In the genomic region with DNA sequence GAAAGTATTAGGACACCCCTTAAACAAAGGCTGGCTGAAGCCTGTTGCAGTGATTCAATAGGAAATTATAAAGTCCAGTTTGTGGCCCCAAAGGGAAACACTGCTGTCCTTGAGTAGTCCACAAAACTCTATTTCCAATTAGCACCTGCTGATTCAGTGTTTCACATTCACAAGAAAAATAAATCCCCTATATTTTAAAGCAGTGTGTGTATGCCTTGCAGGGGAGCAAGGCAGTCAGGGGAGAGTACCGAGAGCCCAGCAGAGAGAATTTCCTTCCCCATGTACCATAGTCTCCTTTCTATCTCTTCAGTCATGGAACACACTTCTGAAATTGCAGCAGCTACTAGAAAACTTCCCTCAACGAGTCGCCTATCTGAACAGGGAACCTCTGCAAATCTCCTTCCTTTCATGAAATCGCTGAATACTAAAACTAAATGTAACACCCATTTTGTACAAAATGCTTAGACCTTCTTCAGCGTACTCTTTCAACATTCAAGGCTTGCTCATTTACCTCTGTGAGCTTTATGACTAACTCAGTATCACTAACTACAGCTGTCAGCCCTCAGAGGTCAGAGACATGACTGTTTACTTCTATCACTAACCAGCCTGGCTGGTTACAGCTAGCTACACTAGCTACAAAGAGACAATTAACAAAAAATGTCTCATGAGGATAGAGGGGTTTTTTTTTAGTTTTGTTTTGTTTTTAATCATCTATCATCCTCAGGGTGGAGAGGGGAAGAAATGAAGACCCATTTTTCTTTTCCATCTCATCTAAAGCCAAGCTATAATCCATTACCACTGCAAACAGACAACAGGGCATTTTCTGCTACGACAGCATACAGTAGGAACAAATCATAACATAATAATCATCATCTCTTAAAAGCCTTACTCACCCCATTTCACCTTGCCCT, we compare ENCODE assay signal across 9 cellular contexts.
DNase-seq lines count a peak whose midpoint lies in the region; ATAC-seq and TF ChIP-seq lines count a peak whose summit lies in the region.
"Had no signal": no experiment of that assay in that cellular context is flagged by ENCODE, and none has a peak within 500 bp of the region (broad histone marks: within the 10 kb centered on the region; RNA-seq: fewer than 3 reads in every experiment).

No MANE protein-coding gene starts in this region.

- H3K9ac ChIP-seq in GM23248: peak overlapping the region; percentile 33; the same call in 1 of the 2 replicates

- H3K9me3 ChIP-seq in GM23248 (ENCODE audit: low read depth) (no peaks in the 10 kb centered on the region), osteoblast (ENCODE audit: low read depth, low read length) (no peaks in the 10 kb centered on the region), left lung (no peaks in the 10 kb centered on the region)

- TF ChIP-seq CTCF in osteoblast (IDR thresholded peaks at IDR 0.05; ENCODE audit: extremely low read depth, low read depth, low read length): no peak
- TF ChIP-seq CTCF in left lung (IDR thresholded peaks at IDR 0.05): no peak

- H3K27ac ChIP-seq in GM23248: peak overlapping the region; percentile 50
- H3K27ac ChIP-seq in osteoblast (ENCODE audit: low read depth, low read length): peak overlapping the region; percentile 60
- no peak overlapping the region for H3K27ac ChIP-seq in left lung

- peak overlapping the region; percentile 53 for H3K4me2 ChIP-seq in GM23248 (ENCODE audit: unreplicated experiment)
- peak overlapping the region; percentile 34 for H3K4me2 ChIP-seq in osteoblast (ENCODE audit: insufficient read depth, low read length)

- no peaks in the 10 kb centered on the region for H4K20me1 ChIP-seq in GM23248 (ENCODE audit: insufficient read depth)
- H4K20me1 ChIP-seq in osteoblast (ENCODE audit: insufficient read depth, low read length): peaks cover 19% of the 10 kb centered on the region

- in situ Hi-C loops in GM23248 (cut with MboI): no loop called here

- peak; percentile 63 to 67 for ATAC-seq in activated CD4-positive, CD25-positive, alpha-beta regulatory T cell treated with anti-CD3 and anti-CD28 coated beads, Interleukin-2, amount 50 U/mL, for 24 hours
- peak; percentile 73 for ATAC-seq in HG03558 (IDR thresholded peaks at IDR 0.05; ENCODE audit: extremely low read depth, unreplicated experiment)
- no peak for ATAC-seq in left lung

- peaks cover 16% of the 10 kb centered on the region for H3K4me1 ChIP-seq in GM23248 (ENCODE audit: insufficient read depth)
- H3K4me1 ChIP-seq in osteoblast (ENCODE audit: insufficient read depth, low read length): peaks cover 21% of the 10 kb centered on the region
- no peaks in the 10 kb centered on the region for H3K4me1 ChIP-seq in left lung

- no peaks in the 10 kb centered on the region for H3K9me2 ChIP-seq in GM23248 (ENCODE audit: insufficient read depth)

- H3K79me2 ChIP-seq in GM23248 (ENCODE audit: insufficient read depth) (no peaks in the 10 kb centered on the region), osteoblast (ENCODE audit: insufficient read depth, low read length) (peaks cover 14% of the 10 kb centered on the region)

- H3K4me3 ChIP-seq in GM23248: no peak overlapping the region
- H3K4me3 ChIP-seq in osteoblast (ENCODE audit: insufficient read depth, low read length): no peak overlapping the region
- H3K4me3 ChIP-seq in left lung: no peak overlapping the region

- H3K36me3 ChIP-seq in GM23248 (ENCODE audit: low read depth): no peaks in the 10 kb centered on the region
- H3K36me3 ChIP-seq in osteoblast (ENCODE audit: insufficient read depth, low read length): no peaks in the 10 kb centered on the region
- no peaks in the 10 kb centered on the region for H3K36me3 ChIP-seq in left lung

- peaks cover 22% of the 10 kb centered on the region for H3F3A ChIP-seq in GM23248 (ENCODE audit: insufficient read depth)

- no peak overlapping the region for H2AFZ ChIP-seq in GM23248
- no peak overlapping the region for H2AFZ ChIP-seq in osteoblast (ENCODE audit: low read length)

- H3K27me3 ChIP-seq in GM23248 (replicated peaks; ENCODE audit: insufficient read depth) (no peaks in the 10 kb centered on the region), osteoblast (ENCODE audit: insufficient read depth, low read length) (no peaks in the 10 kb centered on the region), left lung (no peaks in the 10 kb centered on the region)

- 53 to 57% methylated on average over 6 of the region's 6 CpGs for WGBS in GM23248 (ENCODE audit: low coverage in 1 of 2, low lambda C conversion rate in 2 of 2, missing lambda C conversion rate in 2 of 2), 2 experiments

- intact Hi-C loops in left lung (cut with DNase I): no loop called here

- DNase-seq in activated CD4-positive, CD25-positive, alpha-beta regulatory T cell (lab: John Stamatoyannopoulos, UW): no peak
- DNase-seq in GM23248: peak; percentile 83
- no peak for DNase-seq in osteoblast (ENCODE audit: insufficient read length, low spot score, missing footprints)
- no peak for DNase-seq in T-helper 9 cell
- DNase-seq in left lung: no peak
- DNase-seq in SHP77 (lab: John Stamatoyannopoulos, UW): no peak
- DNase-seq: amygdala had no signal

Comparison
In these comparisons a context has a peak if more than half of its experiments do, and no peak if none do; other contexts are left out.
1. H3K27ac ChIP-seq: peak in GM23248 (single experiment) and osteoblast (single experiment); none in left lung (0 of 2).